In genomic region chr2:152421521-152422367, GRCh38 we compare ENCODE assay signal across 8 cellular contexts.
DNase-seq lines count a peak whose midpoint lies in the region; ATAC-seq and TF ChIP-seq lines count a peak whose summit lies in the region.

No MANE protein-coding gene starts in this region.

- ATAC-seq in GM19025 (IDR thresholded peaks at IDR 0.05; ENCODE audit: low read depth, unreplicated experiment) (peak; percentile 61), HG03442 (IDR thresholded peaks at IDR 0.05; ENCODE audit: unreplicated experiment) (peak; percentile 78)

- TF ChIP-seq CTCF in AG04450 (IDR thresholded peaks at IDR 0.05; ENCODE audit: low read depth, low read length): no peak
- no peak for TF ChIP-seq CTCF in fibroblast of the aortic adventitia (IDR thresholded peaks at IDR 0.05; ENCODE audit: insufficient read depth, low read length)

- POLR2A ChIA-PET in AG04450 (lab: Yijun Ruan, JAX): interaction anchor here (0.7 kb wide), 1 partner anchor 24 kb away, joined by 3 read pairs; no protein-coding TSS in a partner anchor

- H3K27me3 ChIP-seq in AG04450 (ENCODE audit: control insufficient read depth, insufficient read depth, low read length) (no peaks in the 10 kb centered on the region), H7 (ENCODE audit: control insufficient read depth, insufficient read depth, low read length) (no peaks in the 10 kb centered on the region)

- no peak overlapping the region for H3K4me3 ChIP-seq in AG04450 (ENCODE audit: low read depth, low read length)
- H3K4me3 ChIP-seq in fibroblast of the aortic adventitia (ENCODE audit: low read depth, low read length): no peak overlapping the region
- H3K4me3 ChIP-seq in H7 (ENCODE audit: insufficient read depth, low read depth, low read length): no peak overlapping the region

- DNase-seq in AG04450 (ENCODE audit: low read depth, low spot score) (peak; percentile 93), SKM-1 treated with dmso at 0.1 percent for 144 hours (lab: John Stamatoyannopoulos, UW; ENCODE audit: unreplicated experiment) (peak; percentile 89), fibroblast of the aortic adventitia (ENCODE audit: low read depth) (peak; percentile 99), renal cortical epithelial cell (ENCODE audit: low read depth) (peak; percentile 99), H7 (no peak)
- DNase-seq in activated CD4-positive, alpha-beta T cell treated with anti-CD3 and anti-CD28 coated beads, Interleukin-2, amount 50 U/mL, for 48 hours: no peak

- no peaks in the 10 kb centered on the region for H3K9me3 ChIP-seq in AG04450 (ENCODE audit: control insufficient read depth, insufficient read depth, low read length)

- peak overlapping the region; percentile 85 for H3K27ac ChIP-seq in AG04450 (ENCODE audit: low read depth, low read length)

- H3K36me3 ChIP-seq in H7 (replicated peaks; ENCODE audit: control insufficient read depth, insufficient read depth, low read length): no peaks in the 10 kb centered on the region; the same call in 1 of the 2 replicates

- CTCF ChIA-PET in AG04450 (lab: Charles Lee): interaction anchor here (1.8 kb wide), 1 partner anchor 215 kb away, joined by 8 read pairs; no protein-coding TSS in a partner anchor

Comparison
In these comparisons a context has a peak if more than half of its experiments do, and no peak if none do; other contexts are left out.
1. DNase-seq: peak in AG04450 (single experiment), SKM-1 treated with dmso at 0.1 percent for 144 hours (single experiment), fibroblast of the aortic adventitia (single experiment) and renal cortical epithelial cell (single experiment); none in H7 (single experiment) and activated CD4-positive, alpha-beta T cell treated with anti-CD3 and anti-CD28 coated beads, Interleukin-2, amount 50 U/mL, for 48 hours (0 of 2).